9 cellular contexts compared by ENCODE assay signal in the genomic region with DNA sequence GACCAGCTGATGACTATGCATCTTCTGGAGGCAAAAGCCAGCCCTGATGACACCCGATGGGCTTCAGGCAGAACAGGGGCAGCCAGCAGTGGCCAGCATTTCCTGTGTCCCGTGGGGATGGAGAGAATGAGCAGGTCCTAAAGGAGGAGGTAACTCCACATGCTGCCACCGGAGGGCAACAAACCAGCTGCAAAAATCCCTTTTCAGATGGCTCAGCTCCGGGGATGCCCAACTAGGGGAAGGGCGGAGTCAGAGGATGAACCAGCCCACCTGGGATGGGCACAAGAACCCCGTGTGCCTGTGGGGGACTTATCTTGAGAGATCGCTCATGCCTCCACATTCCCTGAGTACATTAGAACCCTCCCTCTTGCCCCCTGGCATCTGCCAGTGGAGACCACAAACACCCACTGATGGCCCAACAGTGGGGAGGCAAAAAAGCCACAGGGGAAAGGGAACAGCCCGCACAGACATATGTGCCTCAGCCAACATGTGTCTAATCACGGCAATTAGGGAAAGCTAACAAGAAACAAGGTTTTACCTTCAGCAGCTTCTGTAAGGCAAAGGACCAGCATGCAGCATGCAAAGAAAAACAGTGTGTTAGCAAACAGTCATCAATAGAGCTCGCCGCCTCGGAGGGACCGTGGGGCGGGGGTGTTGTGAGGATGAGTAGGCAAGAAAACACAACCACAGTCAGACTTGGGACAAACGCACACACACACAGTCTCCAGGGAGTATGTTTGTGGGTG.
A peak's percentile ranks its signal among the peaks of the same experiment; 100 is the strongest.
DNase-seq lines count a peak whose midpoint lies in the region; ATAC-seq lines count a peak whose summit lies in the region.
"Had no signal": no experiment of that assay in that cellular context is flagged by ENCODE, and none has a peak within 500 bp of the region (broad histone marks: within the 10 kb centered on the region; RNA-seq: fewer than 3 reads in every experiment).

No MANE protein-coding gene starts in this region.

- no peak for ATAC-seq in HG03175 (IDR thresholded peaks at IDR 0.05; ENCODE audit: unreplicated experiment)
- no peak for ATAC-seq in HG03095 (IDR thresholded peaks at IDR 0.05; ENCODE audit: unreplicated experiment)

- peak overlapping the region; percentile 20 for H3K18ac ChIP-seq in neuronal stem cell (ENCODE audit: low read length)

- H3K23ac ChIP-seq in neuronal stem cell (ENCODE audit: low read depth, low read length, poor library complexity) = no peak overlapping the region

- no peak overlapping the region for H3K14ac ChIP-seq in neuronal stem cell (ENCODE audit: low read length)

- H2AFZ ChIP-seq in neuronal stem cell (ENCODE audit: low read length) = no peak overlapping the region

- no peak overlapping the region for H4K91ac ChIP-seq in neuronal stem cell (ENCODE audit: low read depth, low read length, poor library complexity)

- H3K79me1 ChIP-seq in neuronal stem cell (ENCODE audit: low read depth, low read length) = no peaks in the 10 kb centered on the region

- peaks cover 66% of the 10 kb centered on the region for H3K4me1 Mint-ChIP-seq in dendritic cell treated with granulocyte-macrophage colony-stimulating factor and Interleukin-4, amounts not matched to agents 40 ng/mL and 50 ng/mL, for 4 days (ENCODE audit: low read depth)

- no peaks in the 10 kb centered on the region for H3K27me3 ChIP-seq in neuronal stem cell (ENCODE audit: control insufficient read depth in 3 of 3, insufficient read depth in 3 of 3, low read depth in 1 of 3, low read length in 3 of 3)

- H2BK120ac ChIP-seq in neuronal stem cell (ENCODE audit: low read depth, low read length) = no peak overlapping the region

- peaks cover 9 to 22% of the 10 kb centered on the region in 2 donors for H3K36me3 ChIP-seq in neuronal stem cell (replicated peaks in 1 of 2; ENCODE audit: control insufficient read depth in 2 of 2, insufficient read depth in 2 of 2, low read length in 2 of 2)

- H3K4me3 ChIP-seq in neuronal stem cell (ENCODE audit: low read length in 2 of 2) = no peak overlapping the region

- peaks cover 10 to 16% of the 10 kb centered on the region in 2 donors for H3K4me1 ChIP-seq in neuronal stem cell (ENCODE audit: control insufficient read depth in 2 of 2, insufficient read depth in 1 of 2, low read depth in 1 of 2, low read length in 2 of 2)

- peak; percentile 32 to 83 (median 67) for DNase-seq in NCI-H1417 (lab: John Stamatoyannopoulos, UW)
- no peak for DNase-seq in NCI-H1417 treated with DMSO at 0.1 percent for 48 hours (lab: John Stamatoyannopoulos, UW)
- DNase-seq in NCI-H1436 (lab: John Stamatoyannopoulos, UW) = peak; percentile 81
- peak; percentile 39 for DNase-seq in UCSD-AML1 (lab: John Stamatoyannopoulos, UW; ENCODE audit: unreplicated experiment)
- DNase-seq in neuronal stem cell (ENCODE audit: low spot score) = no peak

- no peak overlapping the region for H3K4ac ChIP-seq in neuronal stem cell (ENCODE audit: low read length)

- H3K9me3 Mint-ChIP-seq in dendritic cell treated with granulocyte-macrophage colony-stimulating factor and Interleukin-4, amounts not matched to agents 40 ng/mL and 50 ng/mL, for 4 days = no peaks in the 10 kb centered on the region

- no peak overlapping the region for H2BK15ac ChIP-seq in neuronal stem cell (ENCODE audit: low read length)

- no peaks in the 10 kb centered on the region for H3K27me3 Mint-ChIP-seq in dendritic cell treated with granulocyte-macrophage colony-stimulating factor and Interleukin-4, amounts not matched to agents 40 ng/mL and 50 ng/mL, for 4 days
- H3K27me3 Mint-ChIP-seq: B cell had no signal

- WGBS in neuronal stem cell (ENCODE audit: extremely low coverage in 2 of 2, insufficient read length in 2 of 2, insufficient replicate concordance in 1 of 2), 2 donors = no CpG with 5 or more reads among the region's 15 CpGs

- H3K4me3 Mint-ChIP-seq in dendritic cell treated with granulocyte-macrophage colony-stimulating factor and Interleukin-4, amounts not matched to agents 40 ng/mL and 50 ng/mL, for 4 days = no peak overlapping the region
- H3K4me3 Mint-ChIP-seq: B cell had no signal

- H3K9me3 ChIP-seq in neuronal stem cell (replicated peaks in 1 of 2; ENCODE audit: control insufficient read depth in 2 of 2, insufficient read depth in 1 of 2, low read depth in 1 of 2, low read length in 2 of 2) = peaks cover 0 to 2% of the 10 kb centered on the region in 2 donors

- peak overlapping the region; percentile 44 for H3K27ac ChIP-seq in neuronal stem cell (replicated peaks; ENCODE audit: low read length)

- peaks cover 93% of the 10 kb centered on the region for H3K36me3 Mint-ChIP-seq in dendritic cell treated with granulocyte-macrophage colony-stimulating factor and Interleukin-4, amounts not matched to agents 40 ng/mL and 50 ng/mL, for 4 days (ENCODE audit: low read depth)

- H3K9ac ChIP-seq in neuronal stem cell (ENCODE audit: low read depth, low read length, poor library complexity) = peak overlapping the region; percentile 32

- no peak overlapping the region for H4K8ac ChIP-seq in neuronal stem cell (ENCODE audit: low read depth, low read length)

- H3K4me2 ChIP-seq in neuronal stem cell (ENCODE audit: insufficient read depth, low read length, poor library complexity, severe bottlenecking) = no peak overlapping the region

- intact Hi-C loops in dendritic cell treated with granulocyte-macrophage colony-stimulating factor and Interleukin-4, amounts not matched to agents 40 ng/mL and 50 ng/mL, for 4 days (cut with micrococcal nuclease) = no loop called here

- no peak overlapping the region for H2BK12ac ChIP-seq in neuronal stem cell (ENCODE audit: low read length)

- H2AK5ac ChIP-seq in neuronal stem cell (ENCODE audit: low read depth, low read length) = peak overlapping the region; percentile 59

- H3K27ac Mint-ChIP-seq in dendritic cell treated with granulocyte-macrophage colony-stimulating factor and Interleukin-4, amounts not matched to agents 40 ng/mL and 50 ng/mL, for 4 days = peak overlapping the region; percentile 80
- H3K27ac Mint-ChIP-seq: B cell had no signal

- H2BK5ac ChIP-seq in neuronal stem cell (ENCODE audit: low read length) = no peak overlapping the region

Comparison
In these comparisons a context has a peak if more than half of its experiments do, and no peak if none do; other contexts are left out.
1. DNase-seq: peak in NCI-H1417 (3 of 3), NCI-H1436 (single experiment) and UCSD-AML1 (single experiment); none in NCI-H1417 treated with DMSO at 0.1 percent for 48 hours (single experiment) and neuronal stem cell (single experiment).